9 cellular contexts compared by ENCODE assay signal in genomic region chr3:132006605-132007204, GRCh38. TPM values are rescaled to one million over a fixed set of nuclear protein-coding genes. Genes with fewer than 3 reads are reported as not detected.
DNase-seq lines count a peak whose midpoint lies in the region; ATAC-seq and TF ChIP-seq lines count a peak whose summit lies in the region.
"Had no signal": no experiment of that assay in that cellular context is flagged by ENCODE, and none has a peak within 500 bp of the region (broad histone marks: within the 10 kb centered on the region; RNA-seq: fewer than 3 reads in every experiment).

No MANE protein-coding gene starts in this region.

- no peaks in the 10 kb centered on the region for H3K9me3 Mint-ChIP-seq in MCF 10A (ENCODE audit: unreplicated experiment)
- no peaks in the 10 kb centered on the region for H3K9me3 Mint-ChIP-seq in naive thymus-derived CD8-positive, alpha-beta T cell
- H3K9me3 Mint-ChIP-seq: central memory CD8-positive, alpha-beta T cell had no signal

- H3K36me3 Mint-ChIP-seq in MCF 10A (ENCODE audit: insufficient read depth, unreplicated experiment) = no peaks in the 10 kb centered on the region
- H3K36me3 Mint-ChIP-seq in naive thymus-derived CD8-positive, alpha-beta T cell = no peaks in the 10 kb centered on the region

- H3K4me1 ChIP-seq in breast epithelium = no peaks in the 10 kb centered on the region
- H3K4me1 ChIP-seq in right lobe of liver = no peaks in the 10 kb centered on the region

- TF ChIP-seq POLR2A in breast epithelium (IDR thresholded peaks at IDR 0.05) (no peak), right lobe of liver (IDR thresholded peaks at IDR 0.05) (no peak)

- H3K27ac Mint-ChIP-seq in MCF 10A (ENCODE audit: low read depth, unreplicated experiment) = no peak overlapping the region
- H3K27ac Mint-ChIP-seq in naive thymus-derived CD8-positive, alpha-beta T cell = no peak overlapping the region

- no peak overlapping the region for H3K4me3 Mint-ChIP-seq in MCF 10A (ENCODE audit: unreplicated experiment)
- H3K4me3 Mint-ChIP-seq in naive thymus-derived CD8-positive, alpha-beta T cell = no peak overlapping the region
- H3K4me3 Mint-ChIP-seq: central memory CD8-positive, alpha-beta T cell had no signal

- H3K4me3 ChIP-seq in breast epithelium = no peak overlapping the region
- H3K4me3 ChIP-seq in right lobe of liver = no peak overlapping the region

- no peaks in the 10 kb centered on the region for H3K4me1 Mint-ChIP-seq in MCF 10A (ENCODE audit: insufficient read depth, unreplicated experiment)
- H3K4me1 Mint-ChIP-seq in naive thymus-derived CD8-positive, alpha-beta T cell = no peaks in the 10 kb centered on the region
- H3K4me1 Mint-ChIP-seq: central memory CD8-positive, alpha-beta T cell had no signal

- no peaks in the 10 kb centered on the region for H3K36me3 ChIP-seq in breast epithelium
- H3K36me3 ChIP-seq in right lobe of liver = no peaks in the 10 kb centered on the region

- POLR2A ChIA-PET in MCF 10A (lab: Yijun Ruan, JAX) = no interaction called here
- POLR2A ChIA-PET in naive thymus-derived CD8-positive, alpha-beta T cell (lab: Charles Lee) = no interaction called here

- H3K27ac ChIP-seq in breast epithelium (no peak overlapping the region), right lobe of liver (no peak overlapping the region)

- peak; percentile 71 for DNase-seq in MCF 10A (ENCODE audit: unreplicated experiment)
- no peak for DNase-seq in breast epithelium (ENCODE audit: low spot score in 2 of 2)
- DNase-seq in LoVo (ENCODE audit: low spot score) = peak; percentile 41
- peak; percentile 66 for DNase-seq in amniotic epithelial cell (ENCODE audit: low read depth)
- peak in 2 of 3 donors; percentile 32 to 46 for DNase-seq in right lobe of liver
- no peak for DNase-seq in naive thymus-derived CD8-positive, alpha-beta T cell

- no peaks in the 10 kb centered on the region for H3K27me3 ChIP-seq in breast epithelium
- no peaks in the 10 kb centered on the region for H3K27me3 ChIP-seq in right lobe of liver

- H3K9me3 ChIP-seq in breast epithelium (no peaks in the 10 kb centered on the region), right lobe of liver (no peaks in the 10 kb centered on the region)

- ATAC-seq in right lobe of liver = peak; percentile 73 to 79 (median 77)
- no peak for ATAC-seq in naive thymus-derived CD8-positive, alpha-beta T cell
- no peak for ATAC-seq in GM21390 (IDR thresholded peaks at IDR 0.05; ENCODE audit: unreplicated experiment)
- no peak for ATAC-seq in GM21367 (IDR thresholded peaks at IDR 0.05; ENCODE audit: unreplicated experiment)

- CTCF ChIA-PET in MCF 10A (lab: Yijun Ruan, JAX) = interaction anchor here (0.6 to 6.9 kb wide), 25 partner anchors 9 to 976 kb away, joined by 3 to 49 read pairs (median 3); partner anchors contain the start of gene CPNE4

- H3K27me3 Mint-ChIP-seq in MCF 10A (ENCODE audit: insufficient read depth, unreplicated experiment) = no peaks in the 10 kb centered on the region
- peaks cover 4 to 18% (median 6%) of the 10 kb centered on the region in 5 donors for H3K27me3 Mint-ChIP-seq in naive thymus-derived CD8-positive, alpha-beta T cell
- H3K27me3 Mint-ChIP-seq: central memory CD8-positive, alpha-beta T cell had no signal

- TF ChIP-seq CTCF in MCF 10A (IDR thresholded peaks at IDR 0.05; ENCODE audit: unreplicated experiment) = peak; percentile 39
- TF ChIP-seq CTCF in breast epithelium (IDR thresholded peaks at IDR 0.05) = no peak
- TF ChIP-seq CTCF in right lobe of liver (IDR thresholded peaks at IDR 0.05) = peak; percentile 32 to 64 (median 50)

- BruUV-seq in MCF 10A (replicated peaks; lab: Mats Ljungman, UMichigan) = no TSS peak

- 12% methylated on average over 3 of the region's 3 CpGs for WGBS in right lobe of liver (ENCODE audit: insufficient coverage, low coverage, low lambda C conversion rate, missing lambda C conversion rate)

- intact Hi-C loops in MCF 10A (cut with micrococcal nuclease) (loop anchor here (1.0 kb wide), 2 partner anchors 23 to 174 kb away; no protein-coding TSS in a partner anchor), breast epithelium (cut with DNase I; ENCODE audit: low total_unique reads) (no loop called here), right lobe of liver (cut with DNase I) (no loop called here)

RNA-seq across cellular contexts. Expression of gene CPNE4, which starts 28.1 kb away (rescaled TPM):
- not detected in 2 replicates for total RNA-seq in MCF 10A (2022)
- total RNA-seq in breast epithelium = under 1 TPM in 1 of 3 donors, not detected in 2; 0.16 TPM
- total RNA-seq in right lobe of liver = not detected
- total RNA-seq in naive thymus-derived CD8-positive, alpha-beta T cell = not detected
- not detected for polyA plus RNA-seq in naive thymus-derived CD8-positive, alpha-beta T cell

Comparison
In these comparisons a context has a peak if more than half of its experiments do, and no peak if none do; other contexts are left out.
1. DNase-seq: peak in MCF 10A (single experiment), LoVo (single experiment), amniotic epithelial cell (single experiment) and right lobe of liver (2 of 3); none in breast epithelium (0 of 2) and naive thymus-derived CD8-positive, alpha-beta T cell (0 of 10).
2. CTCF ChIP-seq: peak in MCF 10A (single experiment) and right lobe of liver (4 of 4); none in breast epithelium (0 of 3).
3. ATAC-seq: peak in right lobe of liver (4 of 4); none in naive thymus-derived CD8-positive, alpha-beta T cell (0 of 2), GM21390 (single experiment) and GM21367 (single experiment).